In the genomic region with DNA sequence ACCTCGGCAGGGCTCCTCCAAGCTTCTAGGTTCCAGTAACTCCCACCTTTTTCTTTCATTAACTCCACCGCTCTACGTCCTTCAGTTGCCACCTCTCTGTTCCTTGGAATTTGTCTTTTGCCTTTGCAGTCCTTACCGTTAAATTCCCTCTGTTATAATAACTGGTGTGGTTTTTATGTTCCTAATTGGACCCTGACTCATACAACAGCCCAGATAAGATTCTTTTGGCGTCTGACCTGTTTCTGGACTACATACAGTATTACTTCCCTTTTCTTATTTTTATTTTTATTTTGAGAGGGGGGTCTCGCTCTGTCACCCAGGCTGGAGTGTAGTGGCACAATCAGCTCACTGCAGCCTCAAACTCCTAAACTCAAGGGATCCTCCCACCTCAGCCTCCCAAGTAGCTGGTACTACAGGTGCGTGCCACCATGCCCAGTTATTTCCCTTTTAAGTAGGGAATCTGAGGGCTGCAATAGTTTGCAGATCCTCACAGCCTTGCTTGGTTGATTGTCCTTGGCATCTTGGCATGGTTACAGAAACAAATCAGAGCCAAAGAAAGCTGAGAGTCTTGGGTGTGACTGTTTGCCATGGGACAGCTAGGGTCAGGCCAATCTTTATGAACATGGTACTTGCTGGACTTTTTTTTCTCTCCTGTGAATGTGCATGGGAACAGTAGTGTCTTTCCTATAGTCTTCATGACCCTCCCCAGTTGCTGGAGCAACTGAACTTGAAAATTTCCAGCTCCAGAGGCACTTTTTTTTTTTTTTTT, we compare ENCODE assay signal across 18 cellular contexts. TPM values are rescaled to one million over a fixed set of nuclear protein-coding genes. Genes with fewer than 3 reads are reported as not detected.
A peak's percentile ranks its signal among the peaks of the same experiment; 100 is the strongest.
DNase-seq lines count a peak whose midpoint lies in the region; ATAC-seq and TF ChIP-seq lines count a peak whose summit lies in the region.
"Had no signal": no experiment of that assay in that cellular context is flagged by ENCODE, and none has a peak within 500 bp of the region (broad histone marks: within the 10 kb centered on the region; RNA-seq: fewer than 3 reads in every experiment).

No MANE protein-coding gene starts in this region.

- no peaks in the 10 kb centered on the region for H3K79me2 ChIP-seq in OCI-LY1 (ENCODE audit: insufficient read depth, low read length)

- peak overlapping the region; percentile 45 for H3K4me3 Mint-ChIP-seq in activated naive CD4-positive, alpha-beta T cell treated with anti-CD3 and anti-CD28 coated beads, Interleukin-2, amount 50 U/mL, for 24 hours
- no peak overlapping the region for H3K4me3 Mint-ChIP-seq in activated naive CD4-positive, alpha-beta T cell treated with anti-CD3 and anti-CD28 coated beads for 36 hours
- H3K4me3 Mint-ChIP-seq: CD4-positive, alpha-beta T cell had no signal

- no peak overlapping the region for H2AFZ ChIP-seq in OCI-LY1 (ENCODE audit: low read length)

- intact Hi-C loops in activated naive CD4-positive, alpha-beta T cell treated with anti-CD3 and anti-CD28 coated beads for 36 hours (cut with micrococcal nuclease) = loop anchor here (5.0 kb wide), 1 partner anchor 132 kb away; no protein-coding TSS in a partner anchor
- intact Hi-C loops in testis (cut with DNase I; ENCODE audit: low total_unique reads) = no loop called here

- H3K9me3 Mint-ChIP-seq in activated naive CD4-positive, alpha-beta T cell treated with anti-CD3 and anti-CD28 coated beads, Interleukin-2, amount 50 U/mL, for 24 hours = no peaks in the 10 kb centered on the region
- no peaks in the 10 kb centered on the region for H3K9me3 Mint-ChIP-seq in activated naive CD4-positive, alpha-beta T cell treated with anti-CD3 and anti-CD28 coated beads for 36 hours
- H3K9me3 Mint-ChIP-seq: CD4-positive, alpha-beta T cell; naive thymus-derived CD4-positive, alpha-beta T cell had no signal

- peaks cover 7% of the 10 kb centered on the region for H3K27me3 Mint-ChIP-seq in activated naive CD4-positive, alpha-beta T cell treated with anti-CD3 and anti-CD28 coated beads, Interleukin-2, amount 50 U/mL, for 24 hours
- H3K27me3 Mint-ChIP-seq in activated naive CD4-positive, alpha-beta T cell treated with anti-CD3 and anti-CD28 coated beads for 36 hours (ENCODE audit: low read depth) = peaks cover 4% of the 10 kb centered on the region

- H3K4me1 Mint-ChIP-seq in activated naive CD4-positive, alpha-beta T cell treated with anti-CD3 and anti-CD28 coated beads, Interleukin-2, amount 50 U/mL, for 24 hours = peaks cover 8% of the 10 kb centered on the region
- no peaks in the 10 kb centered on the region for H3K4me1 Mint-ChIP-seq in activated naive CD4-positive, alpha-beta T cell treated with anti-CD3 and anti-CD28 coated beads for 36 hours (ENCODE audit: low read depth)

- peak overlapping the region; percentile 54 for H3K4me2 ChIP-seq in OCI-LY1 (ENCODE audit: low read length)

- H3K9me3 ChIP-seq in OCI-LY1 (ENCODE audit: low read length) (no peaks in the 10 kb centered on the region), liver (ENCODE audit: control insufficient read depth in 4 of 4, low read length in 3 of 4) (no peaks in the 10 kb centered on the region), testis (no peaks in the 10 kb centered on the region), SJCRH30 (replicated peaks) (no peaks in the 10 kb centered on the region)
- H3K9me3 ChIP-seq: upper lobe of left lung had no signal

- H3K27ac ChIP-seq in OCI-LY1 (ENCODE audit: low read depth, low read length, poor library complexity, severe bottlenecking) = no peak overlapping the region
- H3K27ac ChIP-seq in liver (ENCODE audit: low read depth in 1 of 2, low read length in 2 of 2) = peak overlapping the region; percentile 49 to 51
- peak overlapping the region; percentile 22 to 33 for H3K27ac ChIP-seq in testis
- H3K27ac ChIP-seq in SJCRH30 = no peak overlapping the region
- H3K27ac ChIP-seq: coronary artery, RWPE1, upper lobe of left lung had no signal

- H3K9me2 ChIP-seq in OCI-LY1 (ENCODE audit: low read depth, low read length) = no peaks in the 10 kb centered on the region

- no peak for TF ChIP-seq POLR2A in testis (IDR thresholded peaks at IDR 0.05)

- H3K4me3 ChIP-seq in OCI-LY1 (ENCODE audit: low read depth, low read length, poor library complexity, severe bottlenecking) (peak overlapping the region; percentile 37), liver (ENCODE audit: low read depth in 1 of 3, low read length in 3 of 3) (no peak overlapping the region), testis (no peak overlapping the region), SJCRH30 (no peak overlapping the region)

- no peaks in the 10 kb centered on the region; the same call in 1 of the 2 replicates for H3K36me3 ChIP-seq in OCI-LY1 (ENCODE audit: insufficient read depth, low read length)
- no peaks in the 10 kb centered on the region for H3K36me3 ChIP-seq in liver (ENCODE audit: control insufficient read depth in 4 of 4, insufficient read depth in 3 of 4, low read depth in 1 of 4, low read length in 3 of 4)
- no peaks in the 10 kb centered on the region for H3K36me3 ChIP-seq in testis (ENCODE audit: low read depth, missing control alignments)
- H3K36me3 ChIP-seq in SJCRH30 = no peaks in the 10 kb centered on the region
- H3K36me3 ChIP-seq: upper lobe of left lung had no signal

- H3K36me3 Mint-ChIP-seq in activated naive CD4-positive, alpha-beta T cell treated with anti-CD3 and anti-CD28 coated beads, Interleukin-2, amount 50 U/mL, for 24 hours = no peaks in the 10 kb centered on the region
- H3K36me3 Mint-ChIP-seq in activated naive CD4-positive, alpha-beta T cell treated with anti-CD3 and anti-CD28 coated beads for 36 hours (ENCODE audit: low read depth) = no peaks in the 10 kb centered on the region
- H3K36me3 Mint-ChIP-seq: naive thymus-derived CD4-positive, alpha-beta T cell had no signal

- H3K27ac Mint-ChIP-seq in activated naive CD4-positive, alpha-beta T cell treated with anti-CD3 and anti-CD28 coated beads, Interleukin-2, amount 50 U/mL, for 24 hours = no peak overlapping the region
- no peak overlapping the region for H3K27ac Mint-ChIP-seq in activated naive CD4-positive, alpha-beta T cell treated with anti-CD3 and anti-CD28 coated beads for 36 hours
- H3K27ac Mint-ChIP-seq: CD4-positive, alpha-beta T cell; naive thymus-derived CD4-positive, alpha-beta T cell had no signal

- TF ChIP-seq CTCF in OCI-LY1 (IDR thresholded peaks at IDR 0.05; ENCODE audit: low read length) = no peak
- no peak for TF ChIP-seq CTCF in liver (IDR thresholded peaks at IDR 0.05; ENCODE audit: low read depth, low read length, missing input control)
- no peak for TF ChIP-seq CTCF in testis (IDR thresholded peaks at IDR 0.05)

- H3K27me3 ChIP-seq in OCI-LY1 (ENCODE audit: insufficient read depth, low read length) = no peaks in the 10 kb centered on the region
- H3K27me3 ChIP-seq in liver (ENCODE audit: control insufficient read depth in 4 of 4, insufficient read depth in 4 of 4, low read length in 3 of 4) = no peaks in the 10 kb centered on the region
- no peaks in the 10 kb centered on the region for H3K27me3 ChIP-seq in testis
- peaks cover 36% of the 10 kb centered on the region for H3K27me3 ChIP-seq in SJCRH30
- H3K27me3 ChIP-seq: upper lobe of left lung had no signal

- WGBS in liver = 80% methylated on average over 7 of the region's 7 CpGs
- 38 to 45% methylated on average over 7 of the region's 7 CpGs for WGBS in testis, 2 donors

- no peak for TF ChIP-seq RAD21 in liver (IDR thresholded peaks at IDR 0.05)

- no peaks in the 10 kb centered on the region for H3F3A ChIP-seq in OCI-LY1 (ENCODE audit: insufficient read depth, low read length)

- no peak for ATAC-seq in GM19328 (IDR thresholded peaks at IDR 0.05; ENCODE audit: unreplicated experiment)

- CTCF ChIA-PET in activated naive CD4-positive, alpha-beta T cell treated with anti-CD3 and anti-CD28 coated beads for 36 hours (lab: Charles Lee) = interaction anchor here (0.6 to 1.4 kb wide), 16 partner anchors 7 to 1864 kb away, joined by 3 to 8 read pairs (median 4); partner anchors contain the start of gene TRIM54

- H3K9ac ChIP-seq in OCI-LY1 (ENCODE audit: low read length) = no peak overlapping the region; the same call in 1 of the 2 replicates
- H3K9ac ChIP-seq in liver (ENCODE audit: low read depth in 1 of 2, low read length in 2 of 2) = no peak overlapping the region

- peaks cover 8% of the 10 kb centered on the region for H3K4me1 ChIP-seq in OCI-LY1 (ENCODE audit: insufficient read depth, low read length, severe bottlenecking)
- H3K4me1 ChIP-seq in liver (ENCODE audit: control insufficient read depth in 4 of 4, insufficient read depth in 4 of 4, low read length in 3 of 4) = peaks cover 0 to 13% (median 6%) of the 10 kb centered on the region in 4 donors
- H3K4me1 ChIP-seq in testis = peaks cover 10% of the 10 kb centered on the region
- no peaks in the 10 kb centered on the region for H3K4me1 ChIP-seq in SJCRH30

- no peaks in the 10 kb centered on the region for H4K20me1 ChIP-seq in OCI-LY1 (ENCODE audit: insufficient read depth, low read length)

- DNase-seq in activated naive CD4-positive, alpha-beta T cell treated with anti-CD3 and anti-CD28 coated beads for 36 hours = no peak
- no peak for DNase-seq in testis
- no peak for DNase-seq in SJCRH30
- DNase-seq in NCI-H1417 treated with DMSO at 0.1 percent for 48 hours (lab: John Stamatoyannopoulos, UW) = no peak

RNA-seq across cellular contexts. Expression of gene TCF23, which starts 21.9 kb away (rescaled TPM):
- total RNA-seq in activated naive CD4-positive, alpha-beta T cell treated with anti-CD3 and anti-CD28 coated beads for 36 hours = not detected
- total RNA-seq in liver (under 1 TPM; under 0.01 to 0.05 TPM), testis (1 to 10 TPM; 5.5 to 6.7 TPM)
- polyA plus RNA-seq in liver (under 1 TPM in 1 of 2 donors, not detected in 1; 0.02 TPM), testis (ENCODE audit: insufficient read depth, low read depth, low replicate concordance) (6.6 TPM)
- total RNA-seq in SJCRH30 (2014; rRNA removed; shearing (Covaris generic)) = not detected in 2 replicates
- total RNA-seq: A673; CD4-positive, alpha-beta T cell; frontal cortex; lower leg skin; naive thymus-derived CD4-positive, alpha-beta T cell had no signal
- polyA plus RNA-seq: naive thymus-derived CD4-positive, alpha-beta T cell had no signal

RNA-seq across cellular contexts. Expression of gene PRR30, which starts 31.5 kb away (rescaled TPM):
- not detected for total RNA-seq in activated naive CD4-positive, alpha-beta T cell treated with anti-CD3 and anti-CD28 coated beads for 36 hours
- total RNA-seq in liver = not detected
- not detected for polyA plus RNA-seq in liver
- 10 to 100 TPM; 12.8 to 55.4 TPM for total RNA-seq in testis
- 153 TPM for polyA plus RNA-seq in testis (ENCODE audit: insufficient read depth, low read depth, low replicate concordance)
- not detected in 2 replicates for total RNA-seq in SJCRH30 (2014; rRNA removed; shearing (Covaris generic))
- total RNA-seq: A673; CD4-positive, alpha-beta T cell; frontal cortex; lower leg skin; naive thymus-derived CD4-positive, alpha-beta T cell; posterior vena cava; T-helper 1 cell treated with Interleukin-12 subunit alpha and Interleukin-12 subunit beta and Interleukin-4 antibody, amounts not matched to agents 30 ng/mL and 1 ng/mL, for 36 hours; upper lobe of left lung had no signal
- polyA plus RNA-seq: naive thymus-derived CD4-positive, alpha-beta T cell had no signal

RNA-seq across cellular contexts. Expression of gene PREB, which starts 36.3 kb away (rescaled TPM):
- 10 to 100 TPM; 45.2 to 49.5 TPM for total RNA-seq in activated naive CD4-positive, alpha-beta T cell treated with anti-CD3 and anti-CD28 coated beads for 36 hours
- total RNA-seq in liver = 10 to 100 TPM; 21.5 to 81.4 TPM
- polyA plus RNA-seq in liver = 10 to 100 TPM; 40.3 to 98.4 TPM
- 10 to 100 TPM; 82.0 to 84.0 TPM for total RNA-seq in testis
- polyA plus RNA-seq in testis (ENCODE audit: insufficient read depth, low read depth, low replicate concordance) = 62.4 TPM
- total RNA-seq in SJCRH30 (2014; rRNA removed; shearing (Covaris generic)) = 62.3 and 64.8 TPM in 2 replicates

RNA-seq across cellular contexts. Expression of gene ATRAID, which starts 41.1 kb away (rescaled TPM):
- total RNA-seq in activated naive CD4-positive, alpha-beta T cell treated with anti-CD3 and anti-CD28 coated beads for 36 hours = 10 to 100 TPM; 80.5 to 80.8 TPM
- total RNA-seq in liver (10 to 100 TPM; 44.9 to 48.6 TPM), testis (100 to 1,000 TPM; 263 to 295 TPM)
- polyA plus RNA-seq in liver (10 to 100 TPM; 49.3 to 77.5 TPM), testis (ENCODE audit: insufficient read depth, low read depth, low replicate concordance) (323 TPM)
- 172 and 182 TPM in 2 replicates for total RNA-seq in SJCRH30 (2014; rRNA removed; shearing (Covaris generic))

RNA-seq across cellular contexts. Expression of gene SLC5A6, which starts 41.3 kb away (rescaled TPM):
- total RNA-seq in activated naive CD4-positive, alpha-beta T cell treated with anti-CD3 and anti-CD28 coated beads for 36 hours = 10 to 100 TPM; 22.6 to 24.8 TPM
- total RNA-seq in liver (100 to 1,000 TPM in 1 of 2 donors, 10 to 100 TPM in 1; 12.5 to 100 TPM), testis (10 to 100 TPM; 83.4 to 84.0 TPM)
- polyA plus RNA-seq in liver (100 to 1,000 TPM in 1 of 2 donors, 10 to 100 TPM in 1; 46.0 to 217 TPM), testis (ENCODE audit: insufficient read depth, low read depth, low replicate concordance) (83.9 TPM)
- 74.3 and 95.9 TPM in 2 replicates for total RNA-seq in SJCRH30 (2014; rRNA removed; shearing (Covaris generic))

Comparison
In these comparisons a context has a peak if more than half of its experiments do, and no peak if none do; other contexts are left out.
1. H3K27ac ChIP-seq: peak in liver (2 of 2) and testis (2 of 2); none in OCI-LY1 (single experiment) and SJCRH30 (single experiment).
2. RNA of gene PRR30, which starts 31.5 kb away (total RNA-seq): 12.8 to 55.4 TPM in testis; not detected in activated naive CD4-positive, alpha-beta T cell treated with anti-CD3 and anti-CD28 coated beads for 36 hours, not detected in liver and not detected in SJCRH30; every median in the first group is over 10 times any median in the second.